12 cellular contexts compared by ENCODE assay signal in genomic region chr1:171257207-171258052, GRCh38. TPM values are rescaled to one million over a fixed set of nuclear protein-coding genes. Genes with fewer than 3 reads are reported as not detected.
A peak's percentile ranks its signal among the peaks of the same experiment; 100 is the strongest.
DNase-seq lines count a peak whose midpoint lies in the region; ATAC-seq and TF ChIP-seq lines count a peak whose summit lies in the region.
"Had no signal": no experiment of that assay in that cellular context is flagged by ENCODE, and none has a peak within 500 bp of the region (broad histone marks: within the 10 kb centered on the region; RNA-seq: fewer than 3 reads in every experiment).

No MANE protein-coding gene starts in this region.

- peak overlapping the region in 1 of 3 experiments; percentile 42 for H3K27ac Mint-ChIP-seq in nephron
- H3K27ac Mint-ChIP-seq: progenitor cell of endocrine pancreas had no signal

- peaks cover 0 to 12% (median 0%) of the 10 kb centered on the region in 4 donors for H3K27me3 ChIP-seq in esophagus squamous epithelium

- TF ChIP-seq CTCF in esophagus squamous epithelium (IDR thresholded peaks at IDR 0.05) (no peak), nephron (IDR thresholded peaks at IDR 0.05; ENCODE audit: unreplicated experiment in 3 of 3) (no peak)

- intact Hi-C loops in esophagus squamous epithelium (cut with DNase I) = no loop called here

- H3K27ac ChIP-seq in esophagus squamous epithelium = peak overlapping the region; percentile 30 to 74 (median 68)

- H3K4me3 Mint-ChIP-seq in nephron = peak overlapping the region in 2 of 3 experiments; percentile 15 to 42

- H3K4me1 Mint-ChIP-seq in nephron = peaks cover 21% of the 10 kb centered on the region

- peak; percentile 4 for DNase-seq in COR-L47 (lab: John Stamatoyannopoulos, UW)
- DNase-seq in NCI-H460 (ENCODE audit: extremely low read depth, low read depth) = peak; percentile 35
- DNase-seq in esophagus squamous epithelium (lab: John Stamatoyannopoulos, UW) = no peak
- no peak for DNase-seq in NCI-H2196 treated with DMSO at 0.1 percent for 48 hours (lab: John Stamatoyannopoulos, UW; ENCODE audit: unreplicated experiment)
- DNase-seq in NCI-H2029 treated with DMSO at 0.1 percent for 48 hours (lab: John Stamatoyannopoulos, UW) = no peak
- DNase-seq in SIG-M5 treated with dmso at 0.1 percent for 504 hours (lab: John Stamatoyannopoulos, UW; ENCODE audit: unreplicated experiment) = no peak
- DNase-seq: dorsolateral prefrontal cortex, H7, NCI-H510A had no signal

- H3K36me3 ChIP-seq in esophagus squamous epithelium = no peaks in the 10 kb centered on the region

- H3K9me3 Mint-ChIP-seq in nephron = no peaks in the 10 kb centered on the region

- H3K4me3 ChIP-seq in esophagus squamous epithelium = no peak overlapping the region
- H3K4me3 ChIP-seq: dorsolateral prefrontal cortex had no signal

- TF ChIP-seq POLR2A in esophagus squamous epithelium (IDR thresholded peaks at IDR 0.05) = no peak

- peaks cover 13 to 56% (median 25%) of the 10 kb centered on the region in 3 donors for H3K4me1 ChIP-seq in esophagus squamous epithelium

- H3K36me3 Mint-ChIP-seq in nephron (ENCODE audit: low read depth) = no peaks in the 10 kb centered on the region

- H3K27me3 Mint-ChIP-seq in nephron (ENCODE audit: low read depth) = peaks cover 4% of the 10 kb centered on the region

- no peaks in the 10 kb centered on the region for H3K9me3 ChIP-seq in esophagus squamous epithelium

- 45 to 47% methylated on average over 7 of the region's 11 CpGs for WGBS in esophagus squamous epithelium, 2 donors

- ATAC-seq in HG03196 (IDR thresholded peaks at IDR 0.05; ENCODE audit: unreplicated experiment) = no peak

RNA-seq across cellular contexts. Expression of gene FMO1, which starts 9.1 kb away (rescaled TPM):
- not detected in 2 replicates for total RNA-seq in NCI-H460 (2014; rRNA removed; shearing (Covaris generic))
- polyA plus RNA-seq in NCI-H460 (2014; cell fraction: nucleus; rRNA removed) = not detected in 2 replicates
- total RNA-seq in esophagus squamous epithelium = 1 to 10 TPM in 3 of 4 donors, under 1 TPM in 1; 0.18 to 7.2 (median 2.0) TPM
- total RNA-seq: H7 had no signal

RNA-seq across cellular contexts. Expression of gene FMO4, which starts 56.6 kb away (rescaled TPM):
- 0.89 and 1.1 TPM in 2 replicates for total RNA-seq in NCI-H460 (2014; rRNA removed; shearing (Covaris generic))
- polyA plus RNA-seq in NCI-H460 (2014; cell fraction: nucleus; rRNA removed) = 0.15 and 0.74 TPM in 2 replicates
- 1 to 10 TPM; 1.3 to 9.1 (median 4.6) TPM for total RNA-seq in esophagus squamous epithelium

Comparison
In these comparisons a context has a peak if more than half of its experiments do, and no peak if none do; other contexts are left out.
1. DNase-seq: peak in COR-L47 (single experiment) and NCI-H460 (single experiment); none in esophagus squamous epithelium (single experiment), NCI-H2196 treated with DMSO at 0.1 percent for 48 hours (single experiment), NCI-H2029 treated with DMSO at 0.1 percent for 48 hours (single experiment) and SIG-M5 treated with dmso at 0.1 percent for 504 hours (single experiment).